Comparison of ENCODE assay signal across 2 cellular contexts in the genomic region with DNA sequence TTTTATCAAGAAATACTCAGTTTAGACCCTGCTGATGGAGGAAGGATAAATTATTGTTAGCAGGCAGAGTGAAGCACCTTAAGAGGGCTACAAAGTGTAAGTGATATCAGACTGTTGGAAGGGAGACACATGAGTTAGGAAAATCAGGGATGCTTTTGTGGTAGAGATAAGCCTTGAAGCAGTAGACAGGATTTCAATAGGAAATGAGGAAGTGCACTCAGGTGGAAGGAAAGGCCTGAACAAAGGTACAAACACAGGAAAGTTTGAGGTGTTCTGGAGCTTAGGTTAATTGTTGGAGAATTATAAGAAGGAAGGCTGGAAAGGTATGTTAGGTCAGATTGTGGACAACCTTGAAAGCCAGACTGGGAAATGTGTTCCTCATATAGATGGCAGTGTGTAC.
TF ChIP-seq lines count a peak whose summit lies in the region.

No MANE protein-coding gene starts in this region.

TF ChIP-seq in IMR-90, 13 proteins besides CTCF, POLR2A, EP300 and RAD21:
- TF ChIP-seq, protein P1, sequence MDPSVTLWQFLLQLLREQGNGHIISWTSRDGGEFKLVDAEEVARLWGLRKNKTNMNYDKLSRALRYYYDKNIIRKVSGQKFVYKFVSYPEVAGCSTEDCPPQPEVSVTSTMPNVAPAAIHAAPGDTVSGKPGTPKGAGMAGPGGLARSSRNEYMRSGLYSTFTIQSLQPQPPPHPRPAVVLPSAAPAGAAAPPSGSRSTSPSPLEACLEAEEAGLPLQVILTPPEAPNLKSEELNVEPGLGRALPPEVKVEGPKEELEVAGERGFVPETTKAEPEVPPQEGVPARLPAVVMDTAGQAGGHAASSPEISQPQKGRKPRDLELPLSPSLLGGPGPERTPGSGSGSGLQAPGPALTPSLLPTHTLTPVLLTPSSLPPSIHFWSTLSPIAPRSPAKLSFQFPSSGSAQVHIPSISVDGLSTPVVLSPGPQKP (IDR thresholded peaks at IDR 0.05; ENCODE audit: borderline replicate concordance, low read depth, low read length): no peak
- TF ChIP-seq NFE2L2 (IDR thresholded peaks at IDR 0.05; ENCODE audit: low read depth, low read length) (no peak), RCOR1 (IDR thresholded peaks at IDR 0.05; ENCODE audit: insufficient replicate concordance, low read length) (no peak), RFX5 (IDR thresholded peaks at IDR 0.05; ENCODE audit: low read depth, low read length) (no peak), CHD1 (IDR thresholded peaks at IDR 0.05; ENCODE audit: low read depth, low read length) (no peak), CEBPB (IDR thresholded peaks at IDR 0.05; ENCODE audit: low read depth, low read length) (no peak), FOS (IDR thresholded peaks at IDR 0.05; ENCODE audit: low read depth, low read length) (no peak)

TF ChIP-seq in K562, 482 proteins besides CTCF, POLR2A, EP300 and RAD21:
- TF ChIP-seq SPI1 (IDR thresholded peaks at IDR 0.05; ENCODE audit: borderline replicate concordance, low read depth, low read length) (peak; percentile 88), RBM17 (IDR thresholded peaks at IDR 0.05; ENCODE audit: borderline replicate concordance, low read depth, low read length) (no peak), KLF1 (tag; IDR thresholded peaks at IDR 0.05) (no peak), ZNF354B (CRISPR knock-in tag; IDR thresholded peaks at IDR 0.05) (no peak)
